ENCODE assay signal across 28 cellular contexts in genomic region chr1:224302947-224303346, GRCh38.
"Had no signal": no experiment of that assay in that cellular context is flagged by ENCODE, and none has a peak within 500 bp of the region (broad histone marks: within the 10 kb centered on the region; RNA-seq: fewer than 3 reads in every experiment).

No MANE protein-coding gene starts in this region.

- H3K4me3 Mint-ChIP-seq: activated CD4-positive, alpha-beta memory T cell treated with anti-CD3 and anti-CD28 coated beads, Interleukin-2, amount 10 ng/mL, durations not matched to agents 7 days and 5 days; activated CD4-positive, alpha-beta T cell treated with anti-CD3 and anti-CD28 coated beads for 36 hours; activated naive CD4-positive, alpha-beta T cell treated with anti-CD3 and anti-CD28 coated beads, Interleukin-2, amount 10 ng/mL, durations not matched to agents 7 days and 5 days; activated naive CD8-positive, alpha-beta T cell treated with anti-CD3 and anti-CD28 coated beads for 36 hours; activated T-cell treated with anti-CD3 and anti-CD28 coated beads, Interleukin-2, amount 50 U/mL, for 72 hours; T-cell had no signal

- H3K4me1 Mint-ChIP-seq: activated CD4-positive, alpha-beta T cell treated with anti-CD3 and anti-CD28 coated beads for 36 hours; activated naive CD8-positive, alpha-beta T cell treated with anti-CD3 and anti-CD28 coated beads for 36 hours had no signal

- H3K9me3 Mint-ChIP-seq: activated CD4-positive, alpha-beta memory T cell treated with anti-CD3 and anti-CD28 coated beads, Interleukin-2, amount 10 ng/mL, durations not matched to agents 7 days and 5 days; activated naive CD4-positive, alpha-beta T cell treated with anti-CD3 and anti-CD28 coated beads, Interleukin-2, amount 10 ng/mL, durations not matched to agents 7 days and 5 days; activated naive CD8-positive, alpha-beta T cell treated with anti-CD3 and anti-CD28 coated beads for 36 hours; activated T-cell treated with anti-CD3 and anti-CD28 coated beads, Interleukin-2, amount 50 U/mL, for 72 hours; activated T-helper 2 cell treated with anti-CD3 and anti-CD28 coated beads, Interferon-gamma antibody, Interleukin-2, Interleukin-4, amounts not matched to agents 10 μg/mL and 5 μg/mL and 100 μg/mL, durations not matched to agents 14 hours and 24 hours and 36 hours; T-cell had no signal

- H3K27me3 ChIP-seq: ascending aorta, body of pancreas, cardiac muscle cell, colonic mucosa had no signal

- H3K4me1 ChIP-seq: ascending aorta, body of pancreas, colonic mucosa had no signal

- H3K27me3 Mint-ChIP-seq: activated CD4-positive, alpha-beta memory T cell treated with anti-CD3 and anti-CD28 coated beads, Interleukin-2, amount 10 ng/mL, durations not matched to agents 7 days and 5 days; activated CD4-positive, alpha-beta T cell treated with anti-CD3 and anti-CD28 coated beads for 36 hours; activated naive CD4-positive, alpha-beta T cell treated with anti-CD3 and anti-CD28 coated beads, Interleukin-2, amount 10 ng/mL, durations not matched to agents 7 days and 5 days; activated naive CD8-positive, alpha-beta T cell treated with anti-CD3 and anti-CD28 coated beads for 36 hours; T-cell had no signal

- H3K9me3 ChIP-seq: ascending aorta, body of pancreas, colonic mucosa had no signal

- H3K27ac ChIP-seq: ascending aorta, body of pancreas, cardiac muscle cell, colonic mucosa, SK-N-MC, WERI-Rb-1 had no signal

- DNase-seq: activated CD4-positive, alpha-beta memory T cell treated with anti-CD3 and anti-CD28 coated beads, Interleukin-2, amount 10 ng/mL, durations not matched to agents 7 days and 5 days; activated CD4-positive, alpha-beta T cell treated with anti-CD3 and anti-CD28 coated beads for 36 hours; activated CD4-positive, alpha-beta T cell treated with anti-CD3 and anti-CD28 coated beads, Interleukin-2, amount 50 U/mL, for 1 hour; activated gamma-delta T cell treated with Interleukin-2 at 50 U/mL for 16 hours; activated naive CD4-positive, alpha-beta T cell treated with anti-CD3 and anti-CD28 coated beads, Interleukin-2, amount 10 ng/mL, durations not matched to agents 7 days and 5 days; activated naive CD8-positive, alpha-beta T cell treated with anti-CD3 and anti-CD28 coated beads for 36 hours; activated T-cell treated with anti-CD3 and anti-CD28 coated beads, Interleukin-2, amount 50 U/mL, for 72 hours; body of pancreas; cerebellar nuclear complex; colonic mucosa; NCI-H1048; NCI-H1417; NCI-H1930; NCI-H2107; NCI-H2171 treated with DMSO at 0.1 percent for 48 hours; NCI-H345; NCI-H510A; NCI-H526 treated with DMSO at 0.1 percent for 48 hours; NCI-H82; RPMI8226; T-cell; WERI-Rb-1 had no signal

- H3K27ac Mint-ChIP-seq: activated CD4-positive, alpha-beta memory T cell treated with anti-CD3 and anti-CD28 coated beads, Interleukin-2, amount 10 ng/mL, durations not matched to agents 7 days and 5 days; activated CD4-positive, alpha-beta T cell treated with anti-CD3 and anti-CD28 coated beads for 36 hours; activated naive CD4-positive, alpha-beta T cell treated with anti-CD3 and anti-CD28 coated beads, Interleukin-2, amount 10 ng/mL, durations not matched to agents 7 days and 5 days; activated naive CD8-positive, alpha-beta T cell treated with anti-CD3 and anti-CD28 coated beads for 36 hours; activated T-cell treated with anti-CD3 and anti-CD28 coated beads, Interleukin-2, amount 50 U/mL, for 72 hours; activated T-helper 2 cell treated with anti-CD3 and anti-CD28 coated beads, Interferon-gamma antibody, Interleukin-2, Interleukin-4, amounts not matched to agents 10 μg/mL and 5 μg/mL and 100 μg/mL, durations not matched to agents 14 hours and 24 hours and 36 hours; T-cell had no signal

- H3K4me3 ChIP-seq: ascending aorta, body of pancreas, cardiac muscle cell, colonic mucosa, SK-N-MC had no signal

- ATAC-seq: activated CD4-positive, alpha-beta T cell treated with anti-CD3 and anti-CD28 coated beads for 36 hours; activated T-cell treated with anti-CD3 and anti-CD28 coated beads, Interleukin-2, amount 50 U/mL, for 72 hours; body of pancreas; Panc1; Right ventricle myocardium inferior; T-cell had no signal
